ENCODE assay signal across 21 cellular contexts in genomic region chr14:100772607-100773165, GRCh38. TPM values are rescaled to one million over a fixed set of nuclear protein-coding genes. Genes with fewer than 3 reads are reported as not detected.
DNase-seq lines count a peak whose midpoint lies in the region; ATAC-seq and TF ChIP-seq lines count a peak whose summit lies in the region.
"Had no signal": no experiment of that assay in that cellular context is flagged by ENCODE, and none has a peak within 500 bp of the region (broad histone marks: within the 10 kb centered on the region; RNA-seq: fewer than 3 reads in every experiment).

No MANE protein-coding gene starts in this region.

- H3K9me3 Mint-ChIP-seq in chondrocyte (ENCODE audit: low read depth) (peaks cover 12% of the 10 kb centered on the region), endothelial cell (ENCODE audit: unreplicated experiment) (peaks cover 6% of the 10 kb centered on the region)

- H3K4me1 ChIP-seq in spleen: peaks cover 0 to 12% (median 0%) of the 10 kb centered on the region in 6 donors

- peaks cover 5% of the 10 kb centered on the region for H3K4me1 Mint-ChIP-seq in chondrocyte (ENCODE audit: low read depth)
- peaks cover 19% of the 10 kb centered on the region for H3K4me1 Mint-ChIP-seq in endothelial cell (ENCODE audit: unreplicated experiment)
- H3K4me1 Mint-ChIP-seq: CD4-positive, CD25-positive, alpha-beta regulatory T cell had no signal

- no peak overlapping the region for H3K27ac ChIP-seq in spleen

- intact Hi-C loops in spleen (cut with DNase I; ENCODE audit: low total_unique reads): no loop called here

- peaks cover 0 to 10% (median 0%) of the 10 kb centered on the region in 7 donors for H3K27me3 ChIP-seq in spleen (replicated peaks in 1 of 7)
- H3K27me3 ChIP-seq: MG63 had no signal

- no peak overlapping the region for H3K4me3 ChIP-seq in spleen
- H3K4me3 ChIP-seq: MG63 had no signal

- TF ChIP-seq POLR2A in spleen (IDR thresholded peaks at IDR 0.05): no peak
- no peak for TF ChIP-seq POLR2A in erythroblast (IDR thresholded peaks at IDR 0.05; ENCODE audit: low read length)

- no peak overlapping the region for H3K4me3 Mint-ChIP-seq in chondrocyte (ENCODE audit: unreplicated experiment)
- H3K4me3 Mint-ChIP-seq in endothelial cell (ENCODE audit: unreplicated experiment): no peak overlapping the region
- H3K4me3 Mint-ChIP-seq: CD4-positive, CD25-positive, alpha-beta regulatory T cell had no signal

- peaks cover 16% of the 10 kb centered on the region for H3K27me3 Mint-ChIP-seq in chondrocyte (ENCODE audit: low read depth)
- peaks cover 3% of the 10 kb centered on the region for H3K27me3 Mint-ChIP-seq in endothelial cell (ENCODE audit: unreplicated experiment)
- H3K27me3 Mint-ChIP-seq: CD4-positive, CD25-positive, alpha-beta regulatory T cell had no signal

- peak; percentile 19 for DNase-seq in activated effector memory CD4-positive, alpha-beta T cell treated with anti-CD3 and anti-CD28 coated beads, Interleukin-2, amount 50 U/mL, for 16 hours
- no peak for DNase-seq in activated effector memory CD4-positive, alpha-beta T cell treated with Interleukin-2 at 50 U/mL for 16 hours
- DNase-seq in chondrocyte (ENCODE audit: low spot score) (peak; percentile 75), mesenteric fat pad (ENCODE audit: low spot score) (peak; percentile 53), spleen (peak; percentile 59), endothelial cell (ENCODE audit: low spot score) (no peak), erythroblast (lab: John Stamatoyannopoulos, UW) (no peak)
- DNase-seq: CD4-positive, CD25-positive, alpha-beta regulatory T cell; KG1; NCI-H1694; NCI-H2029 treated with DMSO at 0.1 percent for 48 hours; NCI-H2227 treated with DMSO at 0.1 percent for 48 hours; NCI-H526 treated with DMSO at 0.1 percent for 48 hours; RPMI8226; SHP77 had no signal

- no peak for TF ChIP-seq CTCF in chondrocyte (IDR thresholded peaks at IDR 0.05)
- no peak for TF ChIP-seq CTCF in spleen (IDR thresholded peaks at IDR 0.05 in 8 of 11, conservative IDR thresholded peaks at IDR 0.05 in 3 of 11)
- TF ChIP-seq CTCF in endothelial cell (IDR thresholded peaks at IDR 0.05; ENCODE audit: unreplicated experiment): no peak

- H3K9me3 ChIP-seq in spleen: peaks cover 0 to 4% (median 0%) of the 10 kb centered on the region in 8 donors
- H3K9me3 ChIP-seq: MG63 had no signal

- H3K27ac Mint-ChIP-seq in chondrocyte (ENCODE audit: unreplicated experiment): no peak overlapping the region
- H3K27ac Mint-ChIP-seq in endothelial cell (ENCODE audit: unreplicated experiment): no peak overlapping the region
- H3K27ac Mint-ChIP-seq: CD4-positive, CD25-positive, alpha-beta regulatory T cell had no signal

- H3K36me3 ChIP-seq in spleen: no peaks in the 10 kb centered on the region
- H3K36me3 ChIP-seq: MG63 had no signal

- H3K36me3 Mint-ChIP-seq in chondrocyte (ENCODE audit: low read depth): peaks cover 4% of the 10 kb centered on the region
- H3K36me3 Mint-ChIP-seq in endothelial cell (ENCODE audit: low read depth, unreplicated experiment): peaks cover 8% of the 10 kb centered on the region
- H3K36me3 Mint-ChIP-seq: CD4-positive, CD25-positive, alpha-beta regulatory T cell had no signal

- ATAC-seq in GM18868 (IDR thresholded peaks at IDR 0.05; ENCODE audit: unreplicated experiment): no peak

- WGBS in spleen, 5 donors: 73 to 89% (median 89%) methylated on average over 8 to 9 of the region's 9 CpGs

RNA-seq across cellular contexts. Expression of gene DLK1, which starts 46.0 kb away (rescaled TPM):
- 0.33 to 0.45 TPM in 2 of 3 replicates, not detected in the other for total RNA-seq in chondrocyte
- not detected for total RNA-seq in mesenteric fat pad
- under 1 TPM in 3 of 7 donors, not detected in 4; 0.17 to 0.79 (median 0.38) TPM for total RNA-seq in spleen
- not detected for polyA plus RNA-seq in spleen
- 1.3 TPM for total RNA-seq in endothelial cell (ENCODE audit: unreplicated experiment)
- total RNA-seq: A172; CD4-positive, CD25-positive, alpha-beta regulatory T cell; NCI-H460 had no signal
- polyA plus RNA-seq: BJ; CD4-positive, CD25-positive, alpha-beta regulatory T cell had no signal

RNA-seq across cellular contexts. Expression of gene MEG3, which starts 53.2 kb away (rescaled TPM):
- total RNA-seq in chondrocyte: not detected in 3 replicates
- total RNA-seq in mesenteric fat pad: 82.2 TPM
- total RNA-seq in spleen: 100 to 1,000 TPM in 5 of 7 donors, 10 to 100 TPM in 2; 86.5 to 282 (median 174) TPM
- polyA plus RNA-seq in spleen: 100 to 1,000 TPM in 2 of 3 donors, 10 to 100 TPM in 1; 86.6 to 763 (median 435) TPM
- total RNA-seq in endothelial cell (ENCODE audit: unreplicated experiment): not detected
- total RNA-seq: A172, SK-MEL-5 had no signal
- polyA plus RNA-seq: CD4-positive, CD25-positive, alpha-beta regulatory T cell had no signal

Comparison
In these comparisons a context has a peak if more than half of its experiments do, and no peak if none do; other contexts are left out.
1. DNase-seq: peak in activated effector memory CD4-positive, alpha-beta T cell treated with anti-CD3 and anti-CD28 coated beads, Interleukin-2, amount 50 U/mL, for 16 hours (single experiment), chondrocyte (single experiment), mesenteric fat pad (single experiment) and spleen (single experiment); none in activated effector memory CD4-positive, alpha-beta T cell treated with Interleukin-2 at 50 U/mL for 16 hours (single experiment), endothelial cell (single experiment) and erythroblast (0 of 2).
2. RNA of gene MEG3, which starts 53.2 kb away (total RNA-seq): 86.5 to 282 TPM in spleen and 82.2 TPM in mesenteric fat pad (single experiment); not detected in endothelial cell (single experiment) and not detected in chondrocyte; every median in the first group is over 10 times any median in the second.